ENCODE assay signal across 12 cellular contexts in genomic region chr15:62453979-62454378, GRCh38.
A peak's percentile ranks its signal among the peaks of the same experiment; 100 is the strongest.
DNase-seq lines count a peak whose midpoint lies in the region; ATAC-seq, FAIRE-seq and TF ChIP-seq lines count a peak whose summit lies in the region.
"Had no signal": no experiment of that assay in that cellular context is flagged by ENCODE, and none has a peak within 500 bp of the region (broad histone marks: within the 10 kb centered on the region; RNA-seq: fewer than 3 reads in every experiment).

No MANE protein-coding gene starts in this region.

- ATAC-seq in HG02981 (IDR thresholded peaks at IDR 0.05; ENCODE audit: unreplicated experiment): no peak

- WGBS in adipose tissue, 3 donors: 56 to 76% (median 68%) methylated on average over 5 of the region's 5 CpGs

- no peak for TF ChIP-seq CTCF in right atrium auricular region (IDR thresholded peaks at IDR 0.05)

- DNase-seq in HTR-8/SVneo (ENCODE audit: insufficient read length, low spot score) (peak; percentile 33), right atrium auricular region (ENCODE audit: low spot score) (no peak), NCI-H1105 treated with DMSO at 0.1 percent for 48 hours (lab: John Stamatoyannopoulos, UW) (no peak), NCI-H1417 (lab: John Stamatoyannopoulos, UW) (no peak)
- no peak for DNase-seq in activated naive CD4-positive, alpha-beta T cell treated with anti-CD3 and anti-CD28 coated beads, Interleukin-2, amount 50 U/mL, for 16 hours
- DNase-seq: endodermal cell, H9, midbrain, NCI-H2081 had no signal

- H3K36me3 ChIP-seq in right atrium auricular region (no peaks in the 10 kb centered on the region), subcutaneous abdominal adipose tissue (ENCODE audit: control insufficient read depth in 5 of 5, insufficient read depth in 5 of 5, low read length in 5 of 5) (peaks cover 0 to 3% (median 0%) of the 10 kb centered on the region in 5 donors)

- H3K9me3 ChIP-seq in right atrium auricular region (no peaks in the 10 kb centered on the region), subcutaneous abdominal adipose tissue (ENCODE audit: control insufficient read depth in 5 of 5, low read length in 5 of 5) (no peaks in the 10 kb centered on the region)

- H3K4me3 ChIP-seq in right atrium auricular region (no peak overlapping the region), subcutaneous abdominal adipose tissue (ENCODE audit: low read depth in 1 of 5, low read length in 5 of 5) (no peak overlapping the region)

- no peak for FAIRE-seq in HTR-8/SVneo (lab: Jason Lieb, UNC)

- H3K9ac ChIP-seq in subcutaneous abdominal adipose tissue (ENCODE audit: low read length in 5 of 5): peak overlapping the region in 1 of 5 donors; percentile 17

- H3K27ac ChIP-seq in adipose tissue (ENCODE audit: low read depth, low read length) (peak overlapping the region; percentile 71), right atrium auricular region (peak overlapping the region; percentile 41 to 52), subcutaneous abdominal adipose tissue (ENCODE audit: low read depth, low read length) (peak overlapping the region; percentile 61)

- no peaks in the 10 kb centered on the region for H3K27me3 ChIP-seq in right atrium auricular region
- H3K27me3 ChIP-seq in subcutaneous abdominal adipose tissue (ENCODE audit: control insufficient read depth in 5 of 5, insufficient read depth in 4 of 5, low read length in 5 of 5): no peaks in the 10 kb centered on the region

- peaks cover 0 to 52% of the 10 kb centered on the region in 2 donors for H3K4me1 ChIP-seq in right atrium auricular region
- peaks cover 4 to 27% (median 25%) of the 10 kb centered on the region in 5 donors for H3K4me1 ChIP-seq in subcutaneous abdominal adipose tissue (ENCODE audit: control insufficient read depth in 5 of 5, insufficient read depth in 5 of 5, low read length in 5 of 5)
